19 cellular contexts compared by ENCODE assay signal in genomic region chr10:72952901-72953223, GRCh38. TPM values are rescaled to one million over a fixed set of nuclear protein-coding genes. Genes with fewer than 3 reads are reported as not detected.
DNase-seq lines count a peak whose midpoint lies in the region; TF ChIP-seq lines count a peak whose summit lies in the region.
"Had no signal": no experiment of that assay in that cellular context is flagged by ENCODE, and none has a peak within 500 bp of the region (broad histone marks: within the 10 kb centered on the region; RNA-seq: fewer than 3 reads in every experiment).

No MANE protein-coding gene starts in this region.

- no peaks in the 10 kb centered on the region for H4K20me1 ChIP-seq in osteoblast (ENCODE audit: insufficient read depth, low read length)
- H4K20me1 ChIP-seq: BLaER1 had no signal

- no peaks in the 10 kb centered on the region for H3K4me1 Mint-ChIP-seq in chondrocyte (ENCODE audit: low read depth)
- H3K4me1 Mint-ChIP-seq: CD8-positive, alpha-beta memory T cell had no signal

- no peak overlapping the region for H3K4me3 Mint-ChIP-seq in chondrocyte (ENCODE audit: unreplicated experiment)
- H3K4me3 Mint-ChIP-seq: CD8-positive, alpha-beta memory T cell had no signal

- H3K4me3 ChIP-seq in HUES64 (ENCODE audit: low read length) (0 out of 2 replicates have a peak overlapping the region, but pooled peaks have one; percentile 1), iPS-20b (ENCODE audit: low read length) (peak overlapping the region; percentile 3), osteoblast (ENCODE audit: insufficient read depth, low read length) (no peak overlapping the region)
- H3K4me3 ChIP-seq: BLaER1, HAP-1, SJSA1 had no signal

- no peaks in the 10 kb centered on the region for H3K27me3 Mint-ChIP-seq in chondrocyte (ENCODE audit: low read depth)

- H3K36me3 ChIP-seq in HUES64 (ENCODE audit: insufficient read depth, low read length) (no peaks in the 10 kb centered on the region), iPS-20b (ENCODE audit: insufficient read depth, low read depth, low read length) (no peaks in the 10 kb centered on the region), osteoblast (ENCODE audit: insufficient read depth, low read length) (no peaks in the 10 kb centered on the region)
- H3K36me3 ChIP-seq: BLaER1, HAP-1, SJSA1 had no signal

- no peaks in the 10 kb centered on the region for H3K9me3 ChIP-seq in HUES64 (ENCODE audit: insufficient read depth, low read depth, low read length)
- no peaks in the 10 kb centered on the region for H3K9me3 ChIP-seq in iPS-20b (ENCODE audit: insufficient read depth, low read depth, low read length)
- no peaks in the 10 kb centered on the region for H3K9me3 ChIP-seq in osteoblast (ENCODE audit: low read depth, low read length)
- H3K9me3 ChIP-seq: BLaER1, HAP-1, SJSA1 had no signal

- DNase-seq in NCI-H345 (lab: John Stamatoyannopoulos, UW) = peak; percentile 50
- DNase-seq in NCI-H345 treated with DMSO at 0.1 percent for 48 hours (lab: John Stamatoyannopoulos, UW; ENCODE audit: unreplicated experiment) = no peak
- peak; percentile 25 for DNase-seq in osteoblast (ENCODE audit: insufficient read length, low spot score, missing footprints)
- DNase-seq in NCI-H2171 treated with DMSO at 0.1 percent for 48 hours (lab: John Stamatoyannopoulos, UW) = no peak
- no peak for DNase-seq in anterior cingulate cortex (lab: John Stamatoyannopoulos, UW)
- no peak for DNase-seq in chondrocyte (ENCODE audit: low spot score)
- DNase-seq: CD8-positive, alpha-beta memory T cell; NCI-H1436 treated with DMSO at 0.1 percent for 48 hours; NCI-H2081; NCI-H2227 treated with DMSO at 0.1 percent for 48 hours; SW 1271 had no signal

- 40% methylated on average over 2 of the region's 2 CpGs for WGBS in HUES64

- H3K27ac Mint-ChIP-seq in chondrocyte (ENCODE audit: unreplicated experiment) = no peak overlapping the region
- H3K27ac Mint-ChIP-seq: CD8-positive, alpha-beta memory T cell had no signal

- H2AFZ ChIP-seq in osteoblast (ENCODE audit: low read length) = no peak overlapping the region

- no peaks in the 10 kb centered on the region for H3K9me3 Mint-ChIP-seq in chondrocyte (ENCODE audit: low read depth)
- H3K9me3 Mint-ChIP-seq: CD8-positive, alpha-beta memory T cell had no signal

- TF ChIP-seq CTCF in osteoblast (IDR thresholded peaks at IDR 0.05; ENCODE audit: extremely low read depth, low read depth, low read length) (no peak), chondrocyte (IDR thresholded peaks at IDR 0.05) (no peak)

- H3K27ac ChIP-seq in HUES64 (ENCODE audit: low read depth, low read length) (no peak overlapping the region), iPS-20b (ENCODE audit: low read length) (no peak overlapping the region), osteoblast (ENCODE audit: low read depth, low read length) (no peak overlapping the region)
- H3K27ac ChIP-seq: 22Rv1, BLaER1, SJSA1 had no signal

- H3K9ac ChIP-seq in HUES64 (ENCODE audit: low read depth, low read length) (no peak overlapping the region), iPS-20b (ENCODE audit: low read depth, low read length) (peak overlapping the region; percentile 30; the same call in 1 of the 2 replicates)
- H3K9ac ChIP-seq: BLaER1 had no signal

- H3K79me2 ChIP-seq in osteoblast (ENCODE audit: insufficient read depth, low read length) = no peaks in the 10 kb centered on the region

- H3K36me3 Mint-ChIP-seq in chondrocyte (ENCODE audit: low read depth) = no peaks in the 10 kb centered on the region
- H3K36me3 Mint-ChIP-seq: CD8-positive, alpha-beta memory T cell had no signal

- H3K27me3 ChIP-seq in HUES64 (ENCODE audit: insufficient read depth, low read length) (no peaks in the 10 kb centered on the region), iPS-20b (ENCODE audit: insufficient read depth, low read length) (no peaks in the 10 kb centered on the region), osteoblast (ENCODE audit: insufficient read depth, low read length) (no peaks in the 10 kb centered on the region)
- H3K27me3 ChIP-seq: BLaER1, SJSA1 had no signal

- no peak overlapping the region for H3K4me2 ChIP-seq in osteoblast (ENCODE audit: insufficient read depth, low read length)
- H3K4me2 ChIP-seq: BLaER1 had no signal

- H3K4me1 ChIP-seq in HUES64 (ENCODE audit: insufficient read depth, low read length) = peaks cover 24% of the 10 kb centered on the region
- H3K4me1 ChIP-seq in iPS-20b (ENCODE audit: insufficient read depth, low read length) = peaks cover 16% of the 10 kb centered on the region; the same call in 1 of the 2 replicates
- H3K4me1 ChIP-seq in osteoblast (ENCODE audit: insufficient read depth, low read length) = no peaks in the 10 kb centered on the region
- H3K4me1 ChIP-seq: BLaER1, HAP-1, SJSA1 had no signal

RNA-seq across cellular contexts. Expression of gene PLA2G12B, which starts 1.7 kb away (rescaled TPM):
- polyA plus RNA-seq in HUES64 (2013, experiment 1 of 2) = not detected
- 0.25 TPM for polyA plus RNA-seq in HUES64 (2013, experiment 2 of 2)
- total RNA-seq in osteoblast = not detected in 2 replicates
- not detected in 3 replicates for total RNA-seq in chondrocyte
- total RNA-seq: CD8-positive, alpha-beta memory T cell; HT1080; RPMI7951; SJSA1 had no signal
- polyA plus RNA-seq: CD8-positive, alpha-beta memory T cell had no signal

RNA-seq across cellular contexts. Expression of gene OIT3, which starts 59.3 kb away (rescaled TPM):
- polyA plus RNA-seq in HUES64 (2013, experiment 1 of 2) = not detected
- polyA plus RNA-seq in HUES64 (2013, experiment 2 of 2) = not detected
- under 0.01 TPM in 2 replicates for total RNA-seq in osteoblast
- total RNA-seq in chondrocyte = 0.17 to 0.36 TPM (median 0.34 TPM) in 3 replicates
- total RNA-seq: CD8-positive, alpha-beta memory T cell; HT1080; RPMI7951; SJSA1 had no signal
- polyA plus RNA-seq: CD8-positive, alpha-beta memory T cell had no signal

Comparison
In these comparisons a context has a peak if more than half of its experiments do, and no peak if none do; other contexts are left out.
1. DNase-seq: peak in NCI-H345 (single experiment) and osteoblast (single experiment); none in NCI-H345 treated with DMSO at 0.1 percent for 48 hours (single experiment), NCI-H2171 treated with DMSO at 0.1 percent for 48 hours (single experiment), anterior cingulate cortex (0 of 58) and chondrocyte (single experiment).